In genomic region chr6:70673601-70674000, GRCh38 we compare ENCODE assay signal across 14 cellular contexts. TPM values are rescaled to one million over a fixed set of nuclear protein-coding genes. Genes with fewer than 3 reads are reported as not detected.
A peak's percentile ranks its signal among the peaks of the same experiment; 100 is the strongest.
DNase-seq lines count a peak whose midpoint lies in the region; ATAC-seq, FAIRE-seq and TF ChIP-seq lines count a peak whose summit lies in the region.
"Had no signal": no experiment of that assay in that cellular context is flagged by ENCODE, and none has a peak within 500 bp of the region (broad histone marks: within the 10 kb centered on the region; RNA-seq: fewer than 3 reads in every experiment).

No MANE protein-coding gene starts in this region.

- in situ Hi-C loops in K562 (cut with MboI), result no loop called here

- no TSS peak for BruUV-seq in K562 (replicated peaks; lab: Mats Ljungman, UMichigan)

- CTCF ChIA-PET in K562 (lab: Yijun Ruan, JAX; ENCODE audit: low intra/inter-chr PET ratio), result no interaction called here

- H3K4me3 ChIP-seq in K562 (no peak overlapping the region), vagina (no peak overlapping the region)

- H3K4me1 ChIP-seq in K562 (replicated peaks in 1 of 2; ENCODE audit: control insufficient read depth in 2 of 2, insufficient read depth in 2 of 2, low read length in 2 of 2) (peaks cover 0 to 10% of the 10 kb centered on the region in 2 experiments; a peak in 2 of 5 replicates), vagina (peaks cover 41% of the 10 kb centered on the region)

- H3K9me3 ChIP-seq in K562 (replicated peaks; ENCODE audit: control insufficient read depth, insufficient read depth, low read depth, low read length) (no peaks in the 10 kb centered on the region), vagina (no peaks in the 10 kb centered on the region)

- H3K27me3 ChIP-seq in K562 (ENCODE audit: control insufficient read depth in 2 of 2, insufficient read depth in 2 of 2, low read length in 2 of 2), result no peaks in the 10 kb centered on the region
- H3K27me3 ChIP-seq in vagina, result no peaks in the 10 kb centered on the region

- H3K9me1 ChIP-seq in K562 (ENCODE audit: control insufficient read depth, insufficient read depth, low read length), result no peaks in the 10 kb centered on the region

- 6% methylated on average over 1 of the region's 1 CpG for WGBS in K562 (ENCODE audit: insufficient coverage, low coverage, missing lambda C conversion rate)

- H3K9ac ChIP-seq in K562 (ENCODE audit: insufficient read depth in 1 of 2, low read depth in 2 of 2, low read length in 2 of 2), result no peak overlapping the region

- intact Hi-C loops in K562 (cut with micrococcal nuclease) (no loop called here), vagina (cut with DNase I) (no loop called here)

- 0 out of 2 replicates have a peak, but pooled peaks cover 4% of the 10 kb centered on the region for H4K20me1 ChIP-seq in K562 (replicated peaks; ENCODE audit: control insufficient read depth, insufficient read depth, low read length)

- DNase-seq in GM03348 (ENCODE audit: low spot score) (peak; percentile 23), M059J (ENCODE audit: low read depth) (peak; percentile 68), K562 (ENCODE audit: extremely low read depth in 1 of 4, low spot score in 3 of 4) (peak in 3 of 4 experiments; percentile 13 to 37 (median 29)), kidney glomerular epithelial cell (lab: John Stamatoyannopoulos, UW) (peak; percentile 38), vagina (ENCODE audit: extremely low spot score in 2 of 2) (no peak), T1000 (lab: John Stamatoyannopoulos, UW) (no peak)
- DNase-seq: activated B cell treated with CpG ODN at 0.5 μM for 24 hours; activated naive CD8-positive, alpha-beta T cell treated with anti-CD3 and anti-CD28 coated beads, Interleukin-2, amount 10 ng/mL, durations not matched to agents 7 days and 5 days; DMS 273 treated with DMSO at 0.1 percent for 48 hours; immature natural killer cell; NCI-H2171; stimulated activated CD8-positive, alpha-beta memory T cell treated with anti-CD3 and anti-CD28 coated beads, Interleukin-4, amount 100 ng/mL, for 48 hours had no signal

- TF ChIP-seq POLR2A in K562 (conservative IDR thresholded peaks at IDR 0.05) (no peak), vagina (IDR thresholded peaks at IDR 0.05) (no peak)

- H3K27ac ChIP-seq in K562 (ENCODE audit: extremely low read depth, low read depth, low read length) (no peak overlapping the region), vagina (no peak overlapping the region)

- H2AFZ ChIP-seq in K562 (ENCODE audit: low read depth, low read length), result no peak overlapping the region

- no peaks in the 10 kb centered on the region for H3K36me3 ChIP-seq in K562 (ENCODE audit: control insufficient read depth, insufficient read depth, low read length)
- no peaks in the 10 kb centered on the region for H3K36me3 ChIP-seq in vagina

- POLR2A ChIA-PET in K562 (lab: Yijun Ruan, JAX), result interaction anchor here (2.1 kb wide), 1 partner anchor 13 kb away, joined by 9 read pairs; no protein-coding TSS in a partner anchor

- peak; percentile 35 for FAIRE-seq in K562 (lab: Jason Lieb, UNC)

- no peak for TF ChIP-seq RAD21 in K562 (CRISPR knock-in tag; conservative IDR thresholded peaks at IDR 0.05 in 1 of 2, IDR thresholded peaks at IDR 0.05 in 1 of 2)

- no peak for TF ChIP-seq EP300 in K562 (IDR thresholded peaks at IDR 0.05; ENCODE audit: low read length)

- peaks cover 37% of the 10 kb centered on the region for H3K79me2 ChIP-seq in K562 (ENCODE audit: control insufficient read depth, insufficient read depth, low read length)

- ATAC-seq in K562 (peak; percentile 56; the same call in 1 of the 3 replicates), GM18873 (IDR thresholded peaks at IDR 0.05; ENCODE audit: low FRiP score, unreplicated experiment) (no peak), GM18502 (IDR thresholded peaks at IDR 0.05; ENCODE audit: poor library complexity, unreplicated experiment) (no peak)

- TF ChIP-seq CTCF in K562 (IDR thresholded peaks at IDR 0.05 in 2 of 3, conservative IDR thresholded peaks at IDR 0.05 in 1 of 3; ENCODE audit: insufficient read depth in 2 of 3, low read depth in 1 of 3, low read length in 3 of 3) (no peak), vagina (IDR thresholded peaks at IDR 0.05) (no peak)

- H3K4me2 ChIP-seq in K562 (ENCODE audit: insufficient read depth, low read length), result no peak overlapping the region

TF ChIP-seq in K562, 482 proteins besides CTCF, POLR2A, EP300 and RAD21 (continues in another document):
- TF ChIP-seq ZNF76 (CRISPR knock-in tag; IDR thresholded peaks at IDR 0.05; ENCODE audit: borderline replicate concordance) (no peak), MAFF (IDR thresholded peaks at IDR 0.05; ENCODE audit: low read length) (peak; percentile 74; the same call in 1 of the 2 replicates), TRIM24 (IDR thresholded peaks at IDR 0.05) (no peak), MAFG (tag; conservative IDR thresholded peaks at IDR 0.05) (peak; percentile 92), MAFK (IDR thresholded peaks at IDR 0.05; ENCODE audit: low read length) (peak; percentile 74), ID3 (CRISPR knock-in tag; IDR thresholded peaks at IDR 0.05) (no peak), ID3 (tag; IDR thresholded peaks at IDR 0.05) (no peak), CREM (IDR thresholded peaks at IDR 0.05; ENCODE audit: low read depth) (no peak), MLLT1 (IDR thresholded peaks at IDR 0.05) (no peak), CTCFL (IDR thresholded peaks at IDR 0.05; ENCODE audit: borderline replicate concordance, insufficient read depth, low read depth, low read length, poor library complexity, severe bottlenecking) (no peak), ZNF639 (CRISPR knock-in tag; conservative IDR thresholded peaks at IDR 0.05 in 1 of 2, IDR thresholded peaks at IDR 0.05 in 1 of 2) (no peak), ZBTB1 (CRISPR knock-in tag; IDR thresholded peaks at IDR 0.05; ENCODE audit: borderline replicate concordance, low read depth) (no peak)

RNA-seq across cellular contexts. Expression of gene SMAP1, which starts 5.9 kb away (rescaled TPM):
- 34.6 and 41.1 TPM in 2 replicates for total RNA-seq in M059J (2014; rRNA removed; shearing (Covaris generic))
- total RNA-seq in K562 (2011; cell fraction: chromatin; rRNA removed; ENCODE audit: low replicate concordance), result 3.7 and 17.4 TPM in 2 replicates
- 3.7 and 5.8 TPM in 2 replicates for total RNA-seq in K562 (2011; cell fraction: nucleolus; rRNA removed)
- total RNA-seq in K562 (2011; cell fraction: nucleoplasm; rRNA removed), result 5.8 and 6.9 TPM in 2 replicates
- 14.1 and 15.1 TPM in 2 replicates for total RNA-seq in K562 (2014; rRNA removed)
- total RNA-seq in K562 (2014; rRNA removed; fragmentation: Illumina TruSeq; extraction: Trizol), result 20.8 and 22.2 TPM in 2 replicates
- 18.2 and 19.4 TPM in 2 replicates for total RNA-seq in K562 (2015; rRNA removed; fragmentation: Illumina TruSeq; extraction: Trizol)
- total RNA-seq in K562 (2021), result 18.0 and 19.6 TPM in 2 replicates
- polyA plus RNA-seq in K562 (2011; rRNA removed), result 14.3 and 15.5 TPM in 2 replicates
- 11.0 and 12.0 TPM in 2 replicates for polyA plus RNA-seq in K562 (2011; cell fraction: cytosol; rRNA removed)
- polyA plus RNA-seq in K562 (2011; cell fraction: nucleus; rRNA removed), result 9.4 and 9.7 TPM in 2 replicates
- polyA plus RNA-seq in K562 (2012), result 17.0 and 26.5 TPM in 2 replicates
- polyA plus RNA-seq in K562 (2014; fragmentation: Illumina TruSeq; extraction: Trizol), result 21.2 and 26.4 TPM in 2 replicates
- polyA plus RNA-seq in K562 (2014; fragmentation: Nextera tagmentation; extraction: Ambion mirVana), result 10 to 100 TPM; 11.4 to 11.7 TPM
- polyA plus RNA-seq in K562 (2014; rRNA removed), result 11.2 and 12.3 TPM in 2 replicates
- 18.4 and 18.7 TPM in 2 replicates for polyA minus RNA-seq in K562 (2011; rRNA and poly(A)+ RNA removed)
- polyA minus RNA-seq in K562 (2011; cell fraction: cytosol; rRNA and poly(A)+ RNA removed), result 14.4 and 14.7 TPM in 2 replicates
- polyA minus RNA-seq in K562 (2011; cell fraction: nucleus; rRNA and poly(A)+ RNA removed), result 5.7 and 7.4 TPM in 2 replicates
- total RNA-seq in vagina, result 26.3 TPM

Comparison
In these comparisons a context has a peak if more than half of its experiments do, and no peak if none do; other contexts are left out.
1. DNase-seq: peak in GM03348 (single experiment), M059J (single experiment), K562 (3 of 4) and kidney glomerular epithelial cell (single experiment); none in vagina (0 of 2) and T1000 (single experiment).